In genomic region chr22:23113067-23113846, GRCh38 we compare ENCODE assay signal across 11 cellular contexts. TPM values are rescaled to one million over a fixed set of nuclear protein-coding genes. Genes with fewer than 3 reads are reported as not detected.
DNase-seq lines count a peak whose midpoint lies in the region; TF ChIP-seq lines count a peak whose summit lies in the region.
"Had no signal": no experiment of that assay in that cellular context is flagged by ENCODE, and none has a peak within 500 bp of the region (broad histone marks: within the 10 kb centered on the region; RNA-seq: fewer than 3 reads in every experiment).

No MANE protein-coding gene starts in this region.

- H3K36me3 Mint-ChIP-seq in brain (no peaks in the 10 kb centered on the region), mesothelial cell of epicardium (no peaks in the 10 kb centered on the region)
- H3K36me3 Mint-ChIP-seq in activated T-helper 1 cell treated with anti-CD3 and anti-CD28 coated beads, Interleukin-12 subunit alpha, Interleukin-12 subunit beta, Interleukin-2, Interleukin-4 antibody, amounts not matched to agents 30 ng/mL and 10 ng/mL and 1 ng/mL, durations not matched to agents 14 hours and 24 hours and 36 hours (ENCODE audit: low read depth), result no peaks in the 10 kb centered on the region

- peaks cover 50% of the 10 kb centered on the region for H3K4me1 Mint-ChIP-seq in brain
- peaks cover 11% of the 10 kb centered on the region for H3K4me1 Mint-ChIP-seq in mesothelial cell of epicardium
- no peaks in the 10 kb centered on the region for H3K4me1 Mint-ChIP-seq in activated T-helper 1 cell treated with anti-CD3 and anti-CD28 coated beads, Interleukin-12 subunit alpha, Interleukin-12 subunit beta, Interleukin-2, Interleukin-4 antibody, amounts not matched to agents 30 ng/mL and 10 ng/mL and 1 ng/mL, durations not matched to agents 14 hours and 24 hours and 36 hours (ENCODE audit: low read depth)

- TF ChIP-seq CTCF in brain (conservative IDR thresholded peaks at IDR 0.05), result no peak
- TF ChIP-seq CTCF in mesothelial cell of epicardium (IDR thresholded peaks at IDR 0.05; ENCODE audit: unreplicated experiment), result no peak
- TF ChIP-seq CTCF in GM13976 (IDR thresholded peaks at IDR 0.05; ENCODE audit: borderline replicate concordance, control extremely low read depth, extremely low read depth, insufficient read depth, missing control alignments), result no peak
- TF ChIP-seq CTCF in GM10266 (IDR thresholded peaks at IDR 0.05; ENCODE audit: control insufficient read depth, insufficient read depth, low read depth, missing control alignments), result no peak

- H3K9me3 Mint-ChIP-seq in brain (no peaks in the 10 kb centered on the region), mesothelial cell of epicardium (no peaks in the 10 kb centered on the region)
- H3K9me3 Mint-ChIP-seq in activated T-helper 1 cell treated with anti-CD3 and anti-CD28 coated beads, Interleukin-12 subunit alpha, Interleukin-12 subunit beta, Interleukin-2, Interleukin-4 antibody, amounts not matched to agents 30 ng/mL and 10 ng/mL and 1 ng/mL, durations not matched to agents 14 hours and 24 hours and 36 hours, result no peaks in the 10 kb centered on the region
- H3K9me3 Mint-ChIP-seq: activated T-cell treated with anti-CD3 and anti-CD28 coated beads, Interleukin-2, amount 50 U/mL, for 4 hours; dendritic cell treated with granulocyte-macrophage colony-stimulating factor and Interleukin-4, amounts not matched to agents 40 ng/mL and 50 ng/mL, for 4 days; T-helper 2 cell treated with Interferon-gamma antibody and Interleukin-4, amounts not matched to agents 5 μg/mL and 100 μg/mL, for 36 hours had no signal

- H3K4me3 Mint-ChIP-seq in brain (no peak overlapping the region), mesothelial cell of epicardium (no peak overlapping the region)
- no peak overlapping the region for H3K4me3 Mint-ChIP-seq in activated T-helper 1 cell treated with anti-CD3 and anti-CD28 coated beads, Interleukin-12 subunit alpha, Interleukin-12 subunit beta, Interleukin-2, Interleukin-4 antibody, amounts not matched to agents 30 ng/mL and 10 ng/mL and 1 ng/mL, durations not matched to agents 14 hours and 24 hours and 36 hours
- H3K4me3 Mint-ChIP-seq: activated T-cell treated with anti-CD3 and anti-CD28 coated beads, Interleukin-2, amount 50 U/mL, for 4 hours; dendritic cell treated with granulocyte-macrophage colony-stimulating factor and Interleukin-4, amounts not matched to agents 40 ng/mL and 50 ng/mL, for 4 days; T-helper 2 cell treated with Interferon-gamma antibody and Interleukin-4, amounts not matched to agents 5 μg/mL and 100 μg/mL, for 36 hours had no signal

- in situ Hi-C loops in GM13976 (cut with MboI; ENCODE audit: low sequenced_read_pairs, unreplicated experiment), result no loop called here

- H3K27ac Mint-ChIP-seq in brain (peak overlapping the region in 4 of 5 experiments; percentile 63 to 93 (median 81)), mesothelial cell of epicardium (peak overlapping the region; percentile 10)
- no peak overlapping the region for H3K27ac Mint-ChIP-seq in activated T-helper 1 cell treated with anti-CD3 and anti-CD28 coated beads, Interleukin-12 subunit alpha, Interleukin-12 subunit beta, Interleukin-2, Interleukin-4 antibody, amounts not matched to agents 30 ng/mL and 10 ng/mL and 1 ng/mL, durations not matched to agents 14 hours and 24 hours and 36 hours
- H3K27ac Mint-ChIP-seq: dendritic cell treated with granulocyte-macrophage colony-stimulating factor and Interleukin-4, amounts not matched to agents 40 ng/mL and 50 ng/mL, for 4 days; T-helper 2 cell treated with Interferon-gamma antibody and Interleukin-4, amounts not matched to agents 5 μg/mL and 100 μg/mL, for 36 hours had no signal

- DNase-seq in COR-L47 (lab: John Stamatoyannopoulos, UW) (peak; percentile 84), NCI-H1105 (lab: John Stamatoyannopoulos, UW) (peak; percentile 67), mesothelial cell of epicardium (ENCODE audit: low spot score in 2 of 2, unreplicated experiment in 2 of 2) (peak in 1 of 2 experiments; percentile 46), GOT3 (lab: John Stamatoyannopoulos, UW) (no peak), GM13976 (ENCODE audit: low spot score) (no peak), GM10266 (ENCODE audit: extremely low spot score) (no peak)
- no peak for DNase-seq in activated T-helper 1 cell treated with anti-CD3 and anti-CD28 coated beads, Interleukin-12 subunit alpha, Interleukin-12 subunit beta, Interleukin-2, Interleukin-4 antibody, amounts not matched to agents 30 ng/mL and 10 ng/mL and 1 ng/mL, durations not matched to agents 14 hours and 24 hours and 36 hours (ENCODE audit: low spot score)
- DNase-seq: activated T-cell treated with anti-CD3 and anti-CD28 coated beads, Interleukin-2, amount 50 U/mL, for 4 hours had no signal

- intact Hi-C loops in activated T-helper 1 cell treated with anti-CD3 and anti-CD28 coated beads, Interleukin-12 subunit alpha, Interleukin-12 subunit beta, Interleukin-2, Interleukin-4 antibody, amounts not matched to agents 30 ng/mL and 10 ng/mL and 1 ng/mL, durations not matched to agents 14 hours and 24 hours and 36 hours (cut with micrococcal nuclease), result no loop called here

- no peaks in the 10 kb centered on the region for H3K27me3 Mint-ChIP-seq in brain
- H3K27me3 Mint-ChIP-seq in mesothelial cell of epicardium (ENCODE audit: low read depth), result no peaks in the 10 kb centered on the region
- peaks cover under 1% of the 10 kb centered on the region for H3K27me3 Mint-ChIP-seq in activated T-helper 1 cell treated with anti-CD3 and anti-CD28 coated beads, Interleukin-12 subunit alpha, Interleukin-12 subunit beta, Interleukin-2, Interleukin-4 antibody, amounts not matched to agents 30 ng/mL and 10 ng/mL and 1 ng/mL, durations not matched to agents 14 hours and 24 hours and 36 hours (ENCODE audit: insufficient read depth)

RNA-seq across cellular contexts. Expression of gene RSPH14, which starts 28.5 kb away (rescaled TPM):
- polyA plus RNA-seq in brain (ENCODE audit: insufficient read depth, low read depth, low replicate concordance), result 4.2 TPM
- total RNA-seq in mesothelial cell of epicardium, result 1.7 to 2.5 TPM (median 2.4 TPM) in 3 replicates
- total RNA-seq in activated T-helper 1 cell treated with anti-CD3 and anti-CD28 coated beads, Interleukin-12 subunit alpha, Interleukin-12 subunit beta, Interleukin-2, Interleukin-4 antibody, amounts not matched to agents 30 ng/mL and 10 ng/mL and 1 ng/mL, durations not matched to agents 14 hours and 24 hours and 36 hours, result not detected in 2 replicates
- total RNA-seq: activated T-cell treated with anti-CD3 and anti-CD28 coated beads, Interleukin-2, amount 50 U/mL, for 4 hours had no signal

RNA-seq across cellular contexts. Expression of gene RAB36, which starts 32.0 kb away (rescaled TPM):
- 13.4 TPM for polyA plus RNA-seq in brain (ENCODE audit: insufficient read depth, low read depth, low replicate concordance)
- total RNA-seq in mesothelial cell of epicardium, result 6.3 to 6.4 TPM (median 6.4 TPM) in 3 replicates
- 0.08 TPM in 1 of 2 replicates, not detected in the other for total RNA-seq in activated T-helper 1 cell treated with anti-CD3 and anti-CD28 coated beads, Interleukin-12 subunit alpha, Interleukin-12 subunit beta, Interleukin-2, Interleukin-4 antibody, amounts not matched to agents 30 ng/mL and 10 ng/mL and 1 ng/mL, durations not matched to agents 14 hours and 24 hours and 36 hours

RNA-seq across cellular contexts. Expression of gene GNAZ, which starts 42.9 kb away (rescaled TPM):
- polyA plus RNA-seq in brain (ENCODE audit: insufficient read depth, low read depth, low replicate concordance), result 48.7 TPM
- 5.8 to 6.5 TPM (median 6.0 TPM) in 3 replicates for total RNA-seq in mesothelial cell of epicardium
- total RNA-seq in activated T-helper 1 cell treated with anti-CD3 and anti-CD28 coated beads, Interleukin-12 subunit alpha, Interleukin-12 subunit beta, Interleukin-2, Interleukin-4 antibody, amounts not matched to agents 30 ng/mL and 10 ng/mL and 1 ng/mL, durations not matched to agents 14 hours and 24 hours and 36 hours, result 0.75 and 0.93 TPM in 2 replicates

Comparison
In these comparisons a context has a peak if more than half of its experiments do, and no peak if none do; other contexts are left out.
1. DNase-seq: peak in COR-L47 (single experiment) and NCI-H1105 (single experiment); none in GOT3 (single experiment), GM13976 (single experiment), GM10266 (single experiment) and activated T-helper 1 cell treated with anti-CD3 and anti-CD28 coated beads, Interleukin-12 subunit alpha, Interleukin-12 subunit beta, Interleukin-2, Interleukin-4 antibody, amounts not matched to agents 30 ng/mL and 10 ng/mL and 1 ng/mL, durations not matched to agents 14 hours and 24 hours and 36 hours (single experiment).